In the genomic region with DNA sequence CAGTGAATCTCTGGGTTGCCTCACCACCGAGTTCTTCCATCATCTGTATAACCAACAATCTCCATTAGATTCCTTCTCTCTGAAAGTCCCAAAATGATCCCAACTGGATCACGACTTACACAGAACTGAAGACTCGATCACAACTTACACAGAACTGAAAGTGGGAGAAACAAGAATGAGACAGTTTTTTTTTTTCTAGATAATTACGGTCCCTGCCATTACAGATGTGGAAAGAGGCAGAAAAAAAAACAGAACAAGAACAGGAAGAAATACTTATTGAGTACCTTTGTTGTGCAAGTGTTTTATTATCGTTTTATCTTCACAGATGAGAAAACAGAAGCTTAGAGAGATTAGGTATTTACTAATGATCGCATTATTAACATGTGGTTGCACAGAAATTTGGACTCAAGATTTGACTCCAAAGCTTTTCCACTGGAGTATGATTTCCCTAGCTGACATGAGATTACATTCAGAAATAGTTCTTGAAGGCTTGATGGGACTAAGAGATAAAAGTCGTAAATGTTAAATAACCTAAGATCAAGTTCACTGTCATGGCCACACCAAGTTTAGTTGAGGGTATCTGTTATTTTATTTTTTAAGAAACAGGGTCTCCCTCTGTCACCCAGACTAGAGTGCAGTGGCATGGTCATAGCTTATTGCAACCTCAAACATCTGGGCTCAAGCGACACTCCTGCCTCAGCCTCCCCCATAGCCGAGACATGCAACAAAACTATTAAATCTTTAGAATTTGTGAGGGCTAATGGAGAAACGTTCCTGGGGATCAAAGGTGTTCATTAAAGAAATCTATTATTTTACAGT, we compare ENCODE assay signal across 19 cellular contexts. TPM values are rescaled to one million over a fixed set of nuclear protein-coding genes. Genes with fewer than 3 reads are reported as not detected.
DNase-seq lines count a peak whose midpoint lies in the region; TF ChIP-seq lines count a peak whose summit lies in the region.
"Had no signal": no experiment of that assay in that cellular context is flagged by ENCODE, and none has a peak within 500 bp of the region (broad histone marks: within the 10 kb centered on the region; RNA-seq: fewer than 3 reads in every experiment).

No MANE protein-coding gene starts in this region.

- no peak overlapping the region for H3K4me3 Mint-ChIP-seq in HFFc6
- H3K4me3 Mint-ChIP-seq in activated naive CD4-positive, alpha-beta T cell treated with anti-CD3 and anti-CD28 coated beads, Interleukin-2, amount 10 ng/mL, durations not matched to agents 7 days and 5 days = no peak overlapping the region
- H3K4me3 Mint-ChIP-seq: central memory CD8-positive, alpha-beta T cell; T-helper 2 cell treated with Interferon-gamma antibody and Interleukin-4, amounts not matched to agents 5 μg/mL and 100 μg/mL, for 36 hours had no signal

- H3K9me3 ChIP-seq in ascending aorta = no peaks in the 10 kb centered on the region
- H3K9me3 ChIP-seq: HAP-1, stomach, transverse colon had no signal

- CTCF ChIA-PET in activated naive CD4-positive, alpha-beta T cell treated with anti-CD3 and anti-CD28 coated beads, Interleukin-2, amount 10 ng/mL, durations not matched to agents 7 days and 5 days (lab: Charles Lee) = no interaction called here

- H3K4me3 ChIP-seq in fibroblast of pulmonary artery (replicated peaks; ENCODE audit: low read depth, low read length) (no peak overlapping the region), ascending aorta (no peak overlapping the region)
- H3K4me3 ChIP-seq: HAP-1, stomach, transverse colon had no signal

- H3K27me3 ChIP-seq in ascending aorta = no peaks in the 10 kb centered on the region
- H3K27me3 ChIP-seq: stomach, transverse colon had no signal

- no peaks in the 10 kb centered on the region for H3K9me3 Mint-ChIP-seq in HFFc6
- no peaks in the 10 kb centered on the region for H3K9me3 Mint-ChIP-seq in activated naive CD4-positive, alpha-beta T cell treated with anti-CD3 and anti-CD28 coated beads, Interleukin-2, amount 10 ng/mL, durations not matched to agents 7 days and 5 days
- H3K9me3 Mint-ChIP-seq: central memory CD8-positive, alpha-beta T cell; T-helper 2 cell treated with Interferon-gamma antibody and Interleukin-4, amounts not matched to agents 5 μg/mL and 100 μg/mL, for 36 hours had no signal

- H3K4me1 Mint-ChIP-seq in HFFc6 (ENCODE audit: low read depth) = peaks cover 68% of the 10 kb centered on the region
- H3K4me1 Mint-ChIP-seq in activated naive CD4-positive, alpha-beta T cell treated with anti-CD3 and anti-CD28 coated beads, Interleukin-2, amount 10 ng/mL, durations not matched to agents 7 days and 5 days = no peaks in the 10 kb centered on the region
- H3K4me1 Mint-ChIP-seq: central memory CD8-positive, alpha-beta T cell had no signal

- intact Hi-C loops in ascending aorta (cut with DNase I) = loop anchor here (10.0 kb wide), 1 partner anchor 46 kb away; no protein-coding TSS in a partner anchor

- DNase-seq in HFFc6 (no peak), NOMO-1 treated with dmso at 0.1 percent for 144 hours (lab: John Stamatoyannopoulos, UW; ENCODE audit: unreplicated experiment) (peak; percentile 39), fibroblast of pulmonary artery (ENCODE audit: low read depth) (peak; percentile 67), renal cortical epithelial cell (ENCODE audit: low read depth) (peak; percentile 60), ascending aorta (ENCODE audit: low spot score in 2 of 2) (no peak), H4 (ENCODE audit: low spot score) (no peak)
- no peak for DNase-seq in activated naive CD4-positive, alpha-beta T cell treated with anti-CD3 and anti-CD28 coated beads, Interleukin-2, amount 10 ng/mL, durations not matched to agents 7 days and 5 days
- DNase-seq: activated CD4-positive, alpha-beta T cell treated with anti-CD3 and anti-CD28 coated beads, Interleukin-2, amount 50 U/mL, for 4 hours; activated effector memory CD4-positive, alpha-beta T cell treated with Interleukin-2 at 50 U/mL for 16 hours; amniotic stem cell; COR-L47; glutamatergic neuron; NCI-H1436; stomach; transverse colon had no signal

- H3K27ac Mint-ChIP-seq in HFFc6 = peak overlapping the region; percentile 2; the same call in 1 of the 2 replicates
- H3K27ac Mint-ChIP-seq in activated naive CD4-positive, alpha-beta T cell treated with anti-CD3 and anti-CD28 coated beads, Interleukin-2, amount 10 ng/mL, durations not matched to agents 7 days and 5 days = no peak overlapping the region
- H3K27ac Mint-ChIP-seq: T-helper 2 cell treated with Interferon-gamma antibody and Interleukin-4, amounts not matched to agents 5 μg/mL and 100 μg/mL, for 36 hours had no signal

- peaks cover 0 to 19% of the 10 kb centered on the region in 2 donors for H3K4me1 ChIP-seq in ascending aorta
- H3K4me1 ChIP-seq: HAP-1 had no signal

- no peaks in the 10 kb centered on the region; the same call in 1 of the 2 replicates for H3K27me3 Mint-ChIP-seq in HFFc6 (ENCODE audit: insufficient read depth)
- peaks cover 9% of the 10 kb centered on the region for H3K27me3 Mint-ChIP-seq in activated naive CD4-positive, alpha-beta T cell treated with anti-CD3 and anti-CD28 coated beads, Interleukin-2, amount 10 ng/mL, durations not matched to agents 7 days and 5 days

- TF ChIP-seq CTCF in HFFc6 (IDR thresholded peaks at IDR 0.05) = no peak
- no peak for TF ChIP-seq CTCF in fibroblast of pulmonary artery (IDR thresholded peaks at IDR 0.05; ENCODE audit: low read length, missing control alignments)
- TF ChIP-seq CTCF in ascending aorta (IDR thresholded peaks at IDR 0.05) = no peak

- H3K36me3 ChIP-seq in ascending aorta = peaks cover 12 to 32% of the 10 kb centered on the region in 2 donors

- no peak overlapping the region for H3K27ac ChIP-seq in ascending aorta
- H3K27ac ChIP-seq: stomach, transverse colon had no signal

- peaks cover 61% of the 10 kb centered on the region for H3K36me3 Mint-ChIP-seq in HFFc6 (ENCODE audit: low read depth)
- peaks cover 2% of the 10 kb centered on the region for H3K36me3 Mint-ChIP-seq in activated naive CD4-positive, alpha-beta T cell treated with anti-CD3 and anti-CD28 coated beads, Interleukin-2, amount 10 ng/mL, durations not matched to agents 7 days and 5 days

RNA-seq across cellular contexts. Expression of gene PLK2, which starts 8.9 kb away (rescaled TPM):
- total RNA-seq in HFFc6 (2021; fragmentation: NEBNext Ultra II Directional; extraction: Animal tissue kit (Norgen Biotek cat#: 25700)) = 10 to 100 TPM; 50.4 to 80.1 (median 71.3) TPM
- total RNA-seq in renal cortical epithelial cell = 830 and 1,372 TPM in 2 replicates
- 69.1 TPM for total RNA-seq in ascending aorta
- total RNA-seq in H4 (2014; rRNA removed; shearing (Covaris generic)) = 56.8 and 67.3 TPM in 2 replicates

RNA-seq across cellular contexts. Expression of gene GAPT, which starts 40.2 kb away (rescaled TPM):
- total RNA-seq in HFFc6 (2021; fragmentation: NEBNext Ultra II Directional; extraction: Animal tissue kit (Norgen Biotek cat#: 25700)) = not detected
- not detected in 2 replicates for total RNA-seq in renal cortical epithelial cell
- not detected for total RNA-seq in ascending aorta
- not detected in 2 replicates for total RNA-seq in H4 (2014; rRNA removed; shearing (Covaris generic))
- total RNA-seq: LHCN-M2 had no signal

Comparison
In these comparisons a context has a peak if more than half of its experiments do, and no peak if none do; other contexts are left out.
1. DNase-seq: peak in NOMO-1 treated with dmso at 0.1 percent for 144 hours (single experiment), fibroblast of pulmonary artery (single experiment) and renal cortical epithelial cell (single experiment); none in HFFc6 (single experiment), ascending aorta (0 of 2), H4 (single experiment) and activated naive CD4-positive, alpha-beta T cell treated with anti-CD3 and anti-CD28 coated beads, Interleukin-2, amount 10 ng/mL, durations not matched to agents 7 days and 5 days (single experiment).
2. RNA of gene PLK2, which starts 8.9 kb away (total RNA-seq): 830 to 1,372 TPM in renal cortical epithelial cell; 50.4 to 80.1 TPM in HFFc6, 69.1 TPM in ascending aorta (single experiment) and 56.8 to 67.3 TPM in H4; every median in the first group is over 10 times any median in the second.